Comparison of ENCODE assay signal across 1 cellular context in the genomic region with DNA sequence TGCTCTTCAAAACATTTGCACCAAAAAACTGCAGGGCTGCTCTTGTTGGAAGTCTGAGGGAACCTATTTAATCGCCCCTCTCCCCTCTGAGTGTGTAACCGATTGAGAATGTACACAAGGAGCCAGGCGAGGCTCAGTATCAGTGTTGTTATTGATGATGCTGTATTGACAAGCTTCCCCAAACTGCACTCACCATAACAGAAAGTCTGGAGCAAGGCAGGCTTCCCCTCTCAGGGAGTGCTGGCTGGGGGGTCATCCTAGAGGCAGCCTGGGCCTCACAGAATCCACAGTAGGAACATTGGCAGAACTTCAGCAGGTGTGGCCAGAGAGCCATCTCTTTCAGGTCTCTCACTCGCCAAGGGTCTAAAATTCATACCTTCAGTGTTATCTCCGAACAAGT.
TF ChIP-seq lines count a peak whose summit lies in the region.

No MANE protein-coding gene starts in this region.

TF ChIP-seq in H1, 55 proteins besides CTCF, POLR2A, EP300 and RAD21:
- TF ChIP-seq POU5F1 (IDR thresholded peaks at IDR 0.05; ENCODE audit: low read depth, low read length) (no peak), RXRA (IDR thresholded peaks at IDR 0.05; ENCODE audit: insufficient read depth, low read depth, low read length) (no peak), SIX5 (IDR thresholded peaks at IDR 0.05; ENCODE audit: low read depth, low read length) (no peak), TEAD4 (IDR thresholded peaks at IDR 0.05; ENCODE audit: low read depth, low read length) (no peak), SIN3A (conservative IDR thresholded peaks at IDR 0.05 in 1 of 2, IDR thresholded peaks at IDR 0.05 in 1 of 2; ENCODE audit: low read depth in 1 of 2, low read length in 2 of 2) (no peak), RBBP5 (IDR thresholded peaks at IDR 0.05; ENCODE audit: borderline replicate concordance, low read depth, low read length) (no peak), KDM4A (IDR thresholded peaks at IDR 0.05; ENCODE audit: low read depth, low read length, severe bottlenecking) (no peak), HDAC2 (IDR thresholded peaks at IDR 0.05; ENCODE audit: borderline replicate concordance in 1 of 2, low read depth in 2 of 2, low read length in 2 of 2) (no peak), NRF1 (IDR thresholded peaks at IDR 0.05; ENCODE audit: low read depth, low read length) (no peak), RFX5 (IDR thresholded peaks at IDR 0.05; ENCODE audit: borderline replicate concordance, low read depth, low read length) (no peak), KDM5A (IDR thresholded peaks at IDR 0.05; ENCODE audit: low read length) (no peak), CTBP2 (IDR thresholded peaks at IDR 0.05; ENCODE audit: borderline replicate concordance, insufficient read depth, insufficient read length, low read length) (no peak), SP1 (IDR thresholded peaks at IDR 0.05; ENCODE audit: low read depth, low read length) (no peak), CHD2 (IDR thresholded peaks at IDR 0.05; ENCODE audit: low read length) (no peak), JUN (IDR thresholded peaks at IDR 0.05; ENCODE audit: low read depth, low read length) (no peak)
